In genomic region chr1:116763787-116764465, GRCh38 we compare ENCODE assay signal across 8 cellular contexts.
DNase-seq lines count a peak whose midpoint lies in the region; ATAC-seq and TF ChIP-seq lines count a peak whose summit lies in the region.

No MANE protein-coding gene starts in this region.

- H3K4me2 ChIP-seq in Loucy (ENCODE audit: low read depth, low read length, poor library complexity, severe bottlenecking) = no peak overlapping the region

- peaks cover 95% of the 10 kb centered on the region for H3K4me1 Mint-ChIP-seq in activated naive CD8-positive, alpha-beta T cell (ENCODE audit: low read depth)

- H3K27ac Mint-ChIP-seq in activated naive CD8-positive, alpha-beta T cell = peak overlapping the region; percentile 100

- peaks cover 75% of the 10 kb centered on the region for H3K36me3 Mint-ChIP-seq in activated naive CD8-positive, alpha-beta T cell

- CTCF ChIA-PET in GM10248 (lab: Yijun Ruan, JAX) = interaction anchor here (0.8 to 4.4 kb wide), 23 partner anchors 8 to 250 kb away, joined by 3 to 40 read pairs (median 5); partner anchors contain the start of gene CD2

- no peaks in the 10 kb centered on the region for H3K79me2 ChIP-seq in Loucy (ENCODE audit: insufficient read depth, low read length)

- H3K36me3 ChIP-seq in Loucy (ENCODE audit: insufficient read depth, low read length) = no peaks in the 10 kb centered on the region

- H4K20me1 ChIP-seq in Loucy (ENCODE audit: insufficient read depth, low read length, poor library complexity, severe bottlenecking) = no peaks in the 10 kb centered on the region

- peak overlapping the region; percentile 97 for H3K4me3 Mint-ChIP-seq in activated naive CD8-positive, alpha-beta T cell

- no peaks in the 10 kb centered on the region for H3K9me2 ChIP-seq in Loucy (replicated peaks; ENCODE audit: low read depth, low read length)

- peaks cover 34% of the 10 kb centered on the region for H3K4me1 ChIP-seq in Loucy (ENCODE audit: insufficient read depth, low read length, poor library complexity, severe bottlenecking)

- no peaks in the 10 kb centered on the region for H3K9me3 ChIP-seq in Loucy (ENCODE audit: insufficient read depth, low read depth, low read length)

- H3K9me3 Mint-ChIP-seq in activated naive CD8-positive, alpha-beta T cell (ENCODE audit: low read depth) = no peaks in the 10 kb centered on the region

- no peak overlapping the region for H3K4me3 ChIP-seq in Loucy (ENCODE audit: low read length, poor library complexity, severe bottlenecking)

- H3K27me3 ChIP-seq in Loucy (ENCODE audit: insufficient read depth, low read length, poor library complexity, severe bottlenecking) = no peaks in the 10 kb centered on the region

- H2AFZ ChIP-seq in Loucy (ENCODE audit: low read length) = no peak overlapping the region

- no peak for ATAC-seq in HG03280 (IDR thresholded peaks at IDR 0.05; ENCODE audit: unreplicated experiment)

- no peaks in the 10 kb centered on the region for H3K27me3 Mint-ChIP-seq in activated naive CD8-positive, alpha-beta T cell

- POLR2A ChIA-PET in GM10248 (lab: Yijun Ruan, JAX) = interaction anchor here (0.6 to 2.1 kb wide), 2 partner anchors 26 to 194 kb away, joined by 3 to 7 read pairs; no protein-coding TSS in a partner anchor

- H3K9ac ChIP-seq in Loucy (ENCODE audit: low read depth, low read length, poor library complexity, severe bottlenecking) = no peak overlapping the region

- TF ChIP-seq CTCF in Loucy (conservative IDR thresholded peaks at IDR 0.05; ENCODE audit: low read length) (peak; percentile 76), GM10248 (IDR thresholded peaks at IDR 0.05; ENCODE audit: control extremely low read depth, extremely low read depth, low read depth, missing control alignments) (no peak)

- DNase-seq in ELF-1 (ENCODE audit: low read depth, low spot score) = peak; percentile 36
- peak; percentile 51 for DNase-seq in left kidney (ENCODE audit: low read depth, low spot score)
- DNase-seq in GM10248 (ENCODE audit: extremely low spot score) = no peak
- no peak for DNase-seq in NCI-H226
- DNase-seq in pons (ENCODE audit: low spot score) = no peak

- H3F3A ChIP-seq in Loucy (ENCODE audit: low read depth) = peaks cover under 1% of the 10 kb centered on the region; the same call in 1 of the 2 replicates

Comparison
In these comparisons a context has a peak if more than half of its experiments do, and no peak if none do; other contexts are left out.
1. DNase-seq: peak in ELF-1 (single experiment) and left kidney (single experiment); none in GM10248 (single experiment), NCI-H226 (single experiment) and pons (single experiment).